Comparison of ENCODE assay signal across 11 cellular contexts in genomic region chr12:54388214-54389138, GRCh38. TPM values are rescaled to one million over a fixed set of nuclear protein-coding genes. Genes with fewer than 3 reads are reported as not detected.
DNase-seq lines count a peak whose midpoint lies in the region; TF ChIP-seq lines count a peak whose summit lies in the region.
"Had no signal": no experiment of that assay in that cellular context is flagged by ENCODE, and none has a peak within 500 bp of the region (broad histone marks: within the 10 kb centered on the region; RNA-seq: fewer than 3 reads in every experiment).

No MANE protein-coding gene starts in this region.

- H3K9me3 ChIP-seq in Caco-2: no peaks in the 10 kb centered on the region
- no peaks in the 10 kb centered on the region for H3K9me3 ChIP-seq in NT2/D1 (ENCODE audit: insufficient read depth, low read length)
- H3K9me3 ChIP-seq in trophoblast cell (ENCODE audit: insufficient read depth, low read depth, low read length): no peaks in the 10 kb centered on the region

- H3K79me1 ChIP-seq in trophoblast cell (ENCODE audit: low read length): peaks cover 55% of the 10 kb centered on the region

- peak overlapping the region; percentile 50 for H2BK120ac ChIP-seq in trophoblast cell (ENCODE audit: insufficient read depth, low read length, poor library complexity)

- H3K4me3 ChIP-seq in Caco-2 (ENCODE audit: low read depth, low read length) (no peak overlapping the region), NT2/D1 (ENCODE audit: insufficient read length, low read depth) (no peak overlapping the region), trophoblast cell (ENCODE audit: low read depth, low read length) (no peak overlapping the region)

- DNase-seq in Caco-2 (peak in 1 of 2 experiments; percentile 61), NT2/D1 (ENCODE audit: low read depth, low spot score) (no peak), epithelial cell of prostate (ENCODE audit: low read depth, low spot score) (no peak), trophoblast cell (no peak), SHP77 (lab: John Stamatoyannopoulos, UW) (no peak), NCI-H2171 treated with DMSO at 0.1 percent for 48 hours (lab: John Stamatoyannopoulos, UW) (no peak), HuH-7.5 (ENCODE audit: low spot score) (no peak)
- no peak for DNase-seq in activated CD8-positive, alpha-beta memory T cell treated with anti-CD3 and anti-CD28 coated beads, Interleukin-2, amount 50 U/mL, for 48 hours
- DNase-seq: GOT3, NCI-H146, T-helper 9 cell had no signal

- no peak overlapping the region for H2AFZ ChIP-seq in trophoblast cell (ENCODE audit: insufficient read depth, low read length, poor library complexity)

- H3K14ac ChIP-seq in trophoblast cell (ENCODE audit: low read length): peak overlapping the region; percentile 74

- peaks cover 22% of the 10 kb centered on the region for H3K4me1 Mint-ChIP-seq in Caco-2 (ENCODE audit: low read depth, unreplicated experiment)

- H2BK12ac ChIP-seq in trophoblast cell (ENCODE audit: low read length): peak overlapping the region; percentile 78

- CTCF ChIA-PET in Caco-2 (lab: Charles Lee): interaction anchor here (0.7 to 3.2 kb wide), 2 partner anchors 9 to 11 kb away, joined by 9 to 18 read pairs; no protein-coding TSS in a partner anchor

- POLR2A ChIA-PET in Caco-2 (lab: Charles Lee): interaction anchor here (0.6 kb wide), 2 partner anchors 10 to 1608 kb away, joined by 3 to 4 read pairs; no protein-coding TSS in a partner anchor

- H3K4me2 ChIP-seq in trophoblast cell (ENCODE audit: low read length): peak overlapping the region; percentile 18

- peak overlapping the region; percentile 88 for H2BK5ac ChIP-seq in trophoblast cell (ENCODE audit: low read depth, low read length, poor library complexity)

- no CpG with 5 or more reads among the region's 4 CpGs for WGBS in trophoblast cell (ENCODE audit: extremely low coverage, insufficient coverage, insufficient read length)

- no peak overlapping the region for H4K12ac ChIP-seq in trophoblast cell (ENCODE audit: low read depth, low read length)

- H3K36me3 Mint-ChIP-seq in Caco-2 (ENCODE audit: insufficient read depth, unreplicated experiment): peaks cover 14% of the 10 kb centered on the region

- peak overlapping the region; percentile 71 for H4K8ac ChIP-seq in trophoblast cell (ENCODE audit: low read depth, low read length)

- H4K91ac ChIP-seq in trophoblast cell (ENCODE audit: low read depth, low read length): peak overlapping the region; percentile 72

- intact Hi-C loops in Caco-2 (cut with micrococcal nuclease; ENCODE audit: unreplicated experiment): no loop called here

- no peak overlapping the region for H3K4ac ChIP-seq in trophoblast cell (ENCODE audit: low read depth, low read length)

- peak overlapping the region; percentile 86 for H2AK5ac ChIP-seq in trophoblast cell (ENCODE audit: low read length)

- no peaks in the 10 kb centered on the region for H3K27me3 Mint-ChIP-seq in Caco-2 (ENCODE audit: insufficient read depth, unreplicated experiment)

- peak overlapping the region; percentile 86 for H3K18ac ChIP-seq in trophoblast cell (ENCODE audit: low read length)

- H3K27ac ChIP-seq in epithelial cell of prostate (peak overlapping the region; percentile 90), trophoblast cell (ENCODE audit: low read depth, low read length) (peak overlapping the region; percentile 95)

- H3K9me3 Mint-ChIP-seq in Caco-2 (ENCODE audit: unreplicated experiment): no peaks in the 10 kb centered on the region

- H3K4me3 Mint-ChIP-seq in Caco-2 (ENCODE audit: unreplicated experiment): no peak overlapping the region

- peak overlapping the region; percentile 51 for H3K27ac Mint-ChIP-seq in Caco-2 (ENCODE audit: unreplicated experiment)

- no peak overlapping the region for H3K23ac ChIP-seq in trophoblast cell (ENCODE audit: low read length)

- no TSS peak for BruUV-seq in Caco-2 (replicated peaks; lab: Mats Ljungman, UMichigan)

- H3K9ac ChIP-seq in NT2/D1 (ENCODE audit: insufficient read length, low read depth): peak overlapping the region; percentile 18
- no peak overlapping the region for H3K9ac ChIP-seq in trophoblast cell (ENCODE audit: low read length)

- H3K4me1 ChIP-seq in Caco-2 (peaks cover 34% of the 10 kb centered on the region), NT2/D1 (ENCODE audit: insufficient read depth, insufficient read length) (peaks cover 52% of the 10 kb centered on the region), trophoblast cell (ENCODE audit: control insufficient read depth in 1 of 2, insufficient read depth in 2 of 2, low read length in 2 of 2) (peaks cover 55 to 68% of the 10 kb centered on the region in 2 experiments)

- H3K36me3 ChIP-seq in Caco-2 (ENCODE audit: control insufficient read depth, insufficient read depth, low read length) (no peaks in the 10 kb centered on the region), NT2/D1 (ENCODE audit: insufficient read depth, insufficient read length, low read length) (no peaks in the 10 kb centered on the region), trophoblast cell (ENCODE audit: control insufficient read depth in 1 of 2, insufficient read depth in 2 of 2, low read length in 2 of 2) (peaks cover 0 to 5% of the 10 kb centered on the region in 2 experiments)

- no peak for TF ChIP-seq CTCF in Caco-2 (IDR thresholded peaks at IDR 0.05; ENCODE audit: insufficient read depth in 1 of 2, low read depth in 1 of 2, low read length in 1 of 2, severe bottlenecking in 1 of 2, unreplicated experiment in 1 of 2)

- peaks cover 17% of the 10 kb centered on the region for H3K79me2 ChIP-seq in trophoblast cell (ENCODE audit: control insufficient read depth, insufficient read depth, low read length, poor library complexity)

- no peaks in the 10 kb centered on the region for H3K27me3 ChIP-seq in Caco-2 (replicated peaks; ENCODE audit: control insufficient read depth, insufficient read depth, low read length)
- H3K27me3 ChIP-seq in NT2/D1 (ENCODE audit: insufficient read depth, insufficient read length): no peaks in the 10 kb centered on the region
- no peaks in the 10 kb centered on the region for H3K27me3 ChIP-seq in trophoblast cell (ENCODE audit: insufficient read depth, low read length)

RNA-seq across cellular contexts. Expression of gene ZNF385A, which starts 3.9 kb away (rescaled TPM):
- total RNA-seq in Caco-2 (2022): 8.4 and 9.4 TPM in 2 replicates
- 74.0 and 75.2 TPM in 2 replicates for polyA plus RNA-seq in trophoblast cell (2013)

RNA-seq across cellular contexts. Expression of gene GPR84, which starts 24.2 kb away (rescaled TPM):
- total RNA-seq in Caco-2 (2022): not detected in 2 replicates
- 0.04 and 0.06 TPM in 2 replicates for polyA plus RNA-seq in trophoblast cell (2013)

RNA-seq across cellular contexts. Expression of gene ITGA5, which starts 30.6 kb away (rescaled TPM):
- 17.3 and 22.3 TPM in 2 replicates for total RNA-seq in Caco-2 (2022)
- polyA plus RNA-seq in trophoblast cell (2013): 81.6 and 90.0 TPM in 2 replicates
